In the genomic region with DNA sequence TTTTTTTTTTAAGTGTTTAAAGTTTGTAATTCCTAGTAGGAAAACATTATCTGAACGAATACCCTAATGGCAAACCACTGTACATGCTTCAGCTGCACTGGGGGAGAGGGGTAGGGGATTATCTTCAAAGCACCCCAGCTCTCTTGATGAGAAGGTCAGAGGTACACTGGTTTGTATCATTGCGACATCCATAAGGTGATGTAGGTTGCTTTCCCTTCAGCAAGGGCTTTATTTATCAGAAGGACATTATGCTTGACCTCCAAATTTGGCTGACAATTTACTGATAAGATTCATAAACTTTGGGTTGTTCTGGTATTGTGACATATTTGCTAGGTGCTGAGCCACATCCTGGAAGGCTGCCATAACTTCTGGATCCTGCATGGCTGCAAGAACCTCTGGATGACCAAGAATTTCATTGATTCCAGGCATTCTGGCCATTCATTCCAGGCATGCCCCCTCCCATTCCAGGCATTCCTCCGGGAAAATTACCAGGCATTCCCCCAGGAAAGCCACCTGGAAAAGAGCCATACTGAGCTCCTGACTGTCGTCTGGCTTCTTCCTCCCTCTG, we compare ENCODE assay signal across 12 cellular contexts. TPM values are rescaled to one million over a fixed set of nuclear protein-coding genes. Genes with fewer than 3 reads are reported as not detected.
A peak's percentile ranks its signal among the peaks of the same experiment; 100 is the strongest.
DNase-seq lines count a peak whose midpoint lies in the region; TF ChIP-seq lines count a peak whose summit lies in the region.
"Not testable (repeated sequence)": the region's sequence is repeated elsewhere in the genome, so short reads cannot be mapped to it uniquely, and the experiment has no call there.
"Had no signal": no experiment of that assay in that cellular context is flagged by ENCODE, and none has a peak within 500 bp of the region (broad histone marks: within the 10 kb centered on the region; RNA-seq: fewer than 3 reads in every experiment).

No MANE protein-coding gene starts in this region.

- not testable (repeated sequence) for TF ChIP-seq CTCF in AG10803 (conservative IDR thresholded peaks at IDR 0.05; ENCODE audit: low read length); cardiac fibroblast (IDR thresholded peaks at IDR 0.05; ENCODE audit: low read depth, low read length); fibroblast of pulmonary artery (IDR thresholded peaks at IDR 0.05; ENCODE audit: low read length, missing control alignments)

- not testable (repeated sequence) for H3K27ac ChIP-seq in SJSA1

- H3K36me3 ChIP-seq in SJSA1, result not testable (repeated sequence)

- H3K4me1 ChIP-seq in SJSA1 (replicated peaks), result peaks cover 46% of the 10 kb centered on the region

- DNase-seq in AG10803 (ENCODE audit: low read depth) (peak; percentile 98), ELR (ENCODE audit: low read depth) (peak; percentile 46), HS-27A (ENCODE audit: low read depth) (peak; percentile 92), SJSA1 (ENCODE audit: low read depth in 1 of 2, low spot score in 2 of 2) (peak; percentile 70 to 72), cardiac fibroblast (ENCODE audit: low read depth in 2 of 2) (peak; percentile 36 to 80), fibroblast of pulmonary artery (ENCODE audit: low read depth) (peak; percentile 77), kidney tubule cell (ENCODE audit: low spot score) (peak; percentile 82)

- H3K9me3 ChIP-seq in SJSA1 (replicated peaks), result not testable (repeated sequence)

- H3K4me3 ChIP-seq in AG10803 (ENCODE audit: low read length); SJSA1; cardiac fibroblast (replicated peaks in 1 of 2; ENCODE audit: low read depth in 2 of 2, low read length in 2 of 2); fibroblast of pulmonary artery (replicated peaks; ENCODE audit: low read depth, low read length): not testable (repeated sequence)

- not testable (repeated sequence) for H3K27me3 ChIP-seq in SJSA1 (replicated peaks)

RNA-seq across cellular contexts. Expression of a gene that starts 32.9 kb away (rescaled TPM):
- 4.8 and 6.6 TPM in 2 replicates for total RNA-seq in SJSA1 (2014; rRNA removed; shearing (Covaris generic))
- total RNA-seq: activated CD4-positive, alpha-beta T cell treated with anti-CD3 and anti-CD28 coated beads for 36 hours; activated CD8-positive, alpha-beta T cell treated with anti-CD3 and anti-CD28 coated beads for 36 hours; activated T-helper 1 cell treated with anti-CD3 and anti-CD28 coated beads, Interleukin-12 subunit alpha, Interleukin-12 subunit beta, Interleukin-2, Interleukin-4 antibody, amounts not matched to agents 30 ng/mL and 10 ng/mL and 1 ng/mL, durations not matched to agents 14 hours and 24 hours and 36 hours; B cell; CD8-positive, alpha-beta T cell had no signal

Comparison
In these comparisons a context has a peak if more than half of its experiments do, and no peak if none do; other contexts are left out.
1. DNase-seq: peak in every context shown above with its lines; median percentile 98 in AG10803; 92 in HS-27A; 82 in kidney tubule cell; 77 in fibroblast of pulmonary artery; 71 in SJSA1; 58 in cardiac fibroblast; 46 in ELR.